In the genomic region with DNA sequence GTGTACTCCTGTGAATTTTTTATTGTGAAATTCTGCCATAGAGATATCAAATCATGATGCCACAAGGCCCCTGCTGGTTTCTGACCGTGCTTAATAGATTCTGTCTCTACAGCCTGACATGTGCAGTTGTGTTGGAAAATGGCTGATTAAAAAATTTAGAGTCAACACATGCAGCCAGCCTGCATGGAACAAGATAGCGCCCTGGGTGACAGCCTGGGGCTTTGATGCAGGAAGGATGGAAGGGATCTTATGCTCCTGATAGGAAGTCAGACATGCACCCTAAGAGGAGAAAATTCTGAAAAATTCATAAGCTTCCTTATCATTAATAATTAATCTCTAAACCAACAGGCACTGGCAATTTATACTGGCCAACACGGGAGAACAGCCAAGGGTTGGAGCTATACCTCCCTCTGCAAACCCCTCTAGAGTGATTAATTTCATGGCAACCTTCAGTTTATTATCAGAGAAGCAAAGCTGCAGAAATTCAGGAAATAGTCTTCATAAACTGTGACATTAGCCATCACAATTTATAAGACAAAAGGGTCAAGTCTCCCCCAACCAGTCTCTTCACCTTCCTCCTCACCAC, we compare ENCODE assay signal across 1 cellular context.
TF ChIP-seq lines count a peak whose summit lies in the region.

No MANE protein-coding gene starts in this region.

TF ChIP-seq in WTC11, 78 proteins besides CTCF, POLR2A, EP300 and RAD21 (continued from another document):
- TF ChIP-seq, protein P1, sequence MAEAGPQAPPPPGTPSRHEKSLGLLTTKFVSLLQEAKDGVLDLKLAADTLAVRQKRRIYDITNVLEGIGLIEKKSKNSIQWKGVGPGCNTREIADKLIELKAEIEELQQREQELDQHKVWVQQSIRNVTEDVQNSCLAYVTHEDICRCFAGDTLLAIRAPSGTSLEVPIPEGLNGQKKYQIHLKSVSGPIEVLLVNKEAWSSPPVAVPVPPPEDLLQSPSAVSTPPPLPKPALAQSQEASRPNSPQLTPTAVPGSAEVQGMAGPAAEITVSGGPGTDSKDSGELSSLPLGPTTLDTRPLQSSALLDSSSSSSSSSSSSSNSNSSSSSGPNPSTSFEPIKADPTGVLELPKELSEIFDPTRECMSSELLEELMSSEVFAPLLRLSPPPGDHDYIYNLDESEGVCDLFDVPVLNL (CRISPR knock-in tag; IDR thresholded peaks at IDR 0.05; ENCODE audit: borderline replicate concordance, low read depth) = no peak
- TF ChIP-seq MXD4 (CRISPR knock-in tag; IDR thresholded peaks at IDR 0.05; ENCODE audit: borderline replicate concordance) (no peak), TP53 (CRISPR knock-in tag; IDR thresholded peaks at IDR 0.05) (no peak)
